14 cellular contexts compared by ENCODE assay signal in the genomic region with DNA sequence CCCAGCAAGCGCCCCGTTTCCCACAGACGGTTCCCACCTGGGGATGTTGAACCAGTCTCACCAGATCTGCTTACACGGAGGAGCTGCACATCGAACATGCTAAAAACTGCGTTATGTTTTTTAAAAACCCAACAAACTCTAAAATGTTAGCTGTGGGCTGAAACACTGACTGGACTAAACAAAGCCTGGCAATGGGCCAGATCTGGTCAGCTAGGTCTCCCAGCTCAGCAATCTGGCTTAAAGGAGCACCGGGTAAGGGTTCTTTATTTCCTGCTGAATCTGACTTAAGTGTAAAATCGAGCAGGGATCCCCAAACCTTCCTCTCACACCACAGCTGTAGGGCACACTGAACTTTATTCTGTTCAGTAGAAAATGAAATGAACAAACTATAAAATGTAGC.
DNase-seq lines count a peak whose midpoint lies in the region; ATAC-seq, FAIRE-seq and TF ChIP-seq lines count a peak whose summit lies in the region.
"Had no signal": no experiment of that assay in that cellular context is flagged by ENCODE, and none has a peak within 500 bp of the region (broad histone marks: within the 10 kb centered on the region; RNA-seq: fewer than 3 reads in every experiment).

No MANE protein-coding gene starts in this region.

- CTCF ChIA-PET in IMR-90 (lab: Yijun Ruan, JAX) (no interaction called here), K562 (lab: Yijun Ruan, JAX; ENCODE audit: low intra/inter-chr PET ratio) (no interaction called here)

- no peaks in the 10 kb centered on the region for H3K79me1 ChIP-seq in IMR-90 (ENCODE audit: low read depth in 1 of 2, low read length in 2 of 2)

- peaks cover 12% of the 10 kb centered on the region for H3K9me1 ChIP-seq in IMR-90 (ENCODE audit: insufficient read depth, low read length)
- no peaks in the 10 kb centered on the region for H3K9me1 ChIP-seq in K562 (ENCODE audit: control insufficient read depth, insufficient read depth, low read length)

- H2BK5ac ChIP-seq in IMR-90 (ENCODE audit: low read depth, low read length, poor library complexity, severe bottlenecking) = no peak overlapping the region

- H3K27ac ChIP-seq in IMR-90 (ENCODE audit: insufficient read depth, low read length) (no peak overlapping the region), K562 (ENCODE audit: extremely low read depth, low read depth, low read length) (no peak overlapping the region), gastroesophageal sphincter (no peak overlapping the region)

- no peak overlapping the region for H3K23ac ChIP-seq in IMR-90 (ENCODE audit: low read depth, low read length)

- 0 out of 2 replicates have a peak overlapping the region, but pooled peaks have one; percentile 7 for H3K14ac ChIP-seq in IMR-90 (replicated peaks; ENCODE audit: low read depth, low read length)

- H3K27me3 ChIP-seq in BE2C = no peaks in the 10 kb centered on the region
- no peaks in the 10 kb centered on the region for H3K27me3 ChIP-seq in IMR-90 (ENCODE audit: control insufficient read depth, insufficient read depth, low read length)
- H3K27me3 ChIP-seq in K562 (ENCODE audit: control insufficient read depth in 2 of 2, insufficient read depth in 2 of 2, low read length in 2 of 2) = peaks cover 18 to 36% of the 10 kb centered on the region in 2 experiments
- no peaks in the 10 kb centered on the region for H3K27me3 ChIP-seq in gastroesophageal sphincter

- BruUV-seq in IMR-90 (replicated peaks; lab: Mats Ljungman, UMichigan) = no TSS peak
- no TSS peak for BruUV-seq in K562 (replicated peaks; lab: Mats Ljungman, UMichigan)

- H4K8ac ChIP-seq in IMR-90 (ENCODE audit: low read depth in 2 of 2, low read length in 2 of 2) = no peak overlapping the region

- H3K36me3 Mint-ChIP-seq in progenitor cell of endocrine pancreas (ENCODE audit: insufficient read depth) = no peaks in the 10 kb centered on the region

- no peak overlapping the region for H2AK9ac ChIP-seq in IMR-90 (replicated peaks; ENCODE audit: low read depth, low read length, poor library complexity)

- no peak overlapping the region for H3K18ac ChIP-seq in IMR-90 (ENCODE audit: low read depth, low read length)

- H3K27ac Mint-ChIP-seq in progenitor cell of endocrine pancreas = no peak overlapping the region
- H3K27ac Mint-ChIP-seq: activated CD8-positive, alpha-beta T cell treated with anti-CD3 and anti-CD28 coated beads for 36 hours; activated T-helper 2 cell treated with anti-CD3 and anti-CD28 coated beads, Interferon-gamma antibody, Interleukin-2, Interleukin-4, amounts not matched to agents 10 μg/mL and 5 μg/mL and 100 μg/mL, durations not matched to agents 14 hours and 24 hours and 36 hours had no signal

- POLR2A ChIA-PET in IMR-90 (lab: Charles Lee; ENCODE audit: unreplicated experiment) = no interaction called here
- POLR2A ChIA-PET in K562 (lab: Yijun Ruan, JAX) = interaction anchor here (0.7 kb wide), 1 partner anchor 483 kb away, joined by 4 read pairs; no protein-coding TSS in a partner anchor

- peaks cover 8% of the 10 kb centered on the region for H3K4me1 ChIP-seq in BE2C
- H3K4me1 ChIP-seq in IMR-90 (ENCODE audit: control insufficient read depth, insufficient read depth, low read length) = peaks cover 11% of the 10 kb centered on the region
- no peaks in the 10 kb centered on the region for H3K4me1 ChIP-seq in K562 (replicated peaks in 1 of 2; ENCODE audit: control insufficient read depth in 2 of 2, insufficient read depth in 2 of 2, low read length in 2 of 2)
- peaks cover 0 to 26% (median 6%) of the 10 kb centered on the region in 3 donors for H3K4me1 ChIP-seq in gastroesophageal sphincter

- H3K4me2 ChIP-seq in IMR-90 (ENCODE audit: low read depth, low read length) (no peak overlapping the region), K562 (ENCODE audit: insufficient read depth, low read length) (no peak overlapping the region)

- no peak for TF ChIP-seq CTCF in BE2C (IDR thresholded peaks at IDR 0.05; ENCODE audit: low read depth, low read length)
- TF ChIP-seq CTCF in IMR-90 (conservative IDR thresholded peaks at IDR 0.05; ENCODE audit: low read depth, low read length) = no peak
- no peak for TF ChIP-seq CTCF in K562 (IDR thresholded peaks at IDR 0.05 in 2 of 3, conservative IDR thresholded peaks at IDR 0.05 in 1 of 3; ENCODE audit: insufficient read depth in 2 of 3, low read depth in 1 of 3, low read length in 3 of 3)
- TF ChIP-seq CTCF in gastroesophageal sphincter (IDR thresholded peaks at IDR 0.05) = no peak
- no peak for TF ChIP-seq CTCF in progenitor cell of endocrine pancreas (IDR thresholded peaks at IDR 0.05; ENCODE audit: unreplicated experiment)

- FAIRE-seq in K562 (lab: Jason Lieb, UNC) = no peak
- FAIRE-seq: D721Med, urothelium cell line had no signal

- no peaks in the 10 kb centered on the region for H3K9me3 Mint-ChIP-seq in progenitor cell of endocrine pancreas (ENCODE audit: low read depth)
- H3K9me3 Mint-ChIP-seq: activated CD8-positive, alpha-beta T cell treated with anti-CD3 and anti-CD28 coated beads for 36 hours; activated T-helper 2 cell treated with anti-CD3 and anti-CD28 coated beads, Interferon-gamma antibody, Interleukin-2, Interleukin-4, amounts not matched to agents 10 μg/mL and 5 μg/mL and 100 μg/mL, durations not matched to agents 14 hours and 24 hours and 36 hours had no signal

- H3K9ac ChIP-seq in IMR-90 (ENCODE audit: low read depth, low read length) (no peak overlapping the region), K562 (ENCODE audit: insufficient read depth in 1 of 2, low read depth in 2 of 2, low read length in 2 of 2) (no peak overlapping the region)

- no peak overlapping the region for H3K56ac ChIP-seq in IMR-90 (ENCODE audit: extremely low read depth, insufficient read depth, low read length)

- H2AFZ ChIP-seq in IMR-90 (replicated peaks; ENCODE audit: low read length, poor library complexity) (no peak overlapping the region), K562 (ENCODE audit: low read depth, low read length) (no peak overlapping the region)

- peaks cover 21% of the 10 kb centered on the region for H3K4me1 Mint-ChIP-seq in progenitor cell of endocrine pancreas (ENCODE audit: low read depth)

- no peak overlapping the region for H2BK120ac ChIP-seq in IMR-90 (ENCODE audit: low read depth, low read length)

- TF ChIP-seq RAD21 in IMR-90 (IDR thresholded peaks at IDR 0.05; ENCODE audit: low read length) (no peak), K562 (CRISPR knock-in tag; conservative IDR thresholded peaks at IDR 0.05 in 1 of 2, IDR thresholded peaks at IDR 0.05 in 1 of 2) (no peak)

- no peak for TF ChIP-seq EP300 in K562 (IDR thresholded peaks at IDR 0.05; ENCODE audit: low read length)
- TF ChIP-seq EP300 in gastroesophageal sphincter (IDR thresholded peaks at IDR 0.05) = no peak

- no peak overlapping the region for H3K4me3 Mint-ChIP-seq in progenitor cell of endocrine pancreas (ENCODE audit: low read depth)
- H3K4me3 Mint-ChIP-seq: activated CD8-positive, alpha-beta T cell treated with anti-CD3 and anti-CD28 coated beads for 36 hours had no signal

- intact Hi-C loops in IMR-90 (cut with micrococcal nuclease) = loop anchor here (5.0 kb wide), 1 partner anchor 154 kb away; no protein-coding TSS in a partner anchor
- intact Hi-C loops in K562 (cut with micrococcal nuclease) = no loop called here

- TF ChIP-seq POLR2A in IMR-90 (IDR thresholded peaks at IDR 0.05; ENCODE audit: low read depth, low read length) = no peak
- TF ChIP-seq POLR2A in K562 (conservative IDR thresholded peaks at IDR 0.05) = no peak
- no peak for TF ChIP-seq POLR2A in gastroesophageal sphincter (IDR thresholded peaks at IDR 0.05)

- no peak overlapping the region for H2AK5ac ChIP-seq in IMR-90 (ENCODE audit: low read depth, low read length)

- ATAC-seq in IMR-90 (ENCODE audit: low read depth) (no peak), K562 (no peak), gastroesophageal sphincter (no peak), GM18870 (IDR thresholded peaks at IDR 0.05; ENCODE audit: unreplicated experiment) (no peak)
- ATAC-seq: activated CD8-positive, alpha-beta T cell treated with anti-CD3 and anti-CD28 coated beads for 36 hours had no signal

- H3K4ac ChIP-seq in IMR-90 (ENCODE audit: low read depth, low read length) = no peak overlapping the region

- H3K36me3 ChIP-seq in BE2C (no peaks in the 10 kb centered on the region), IMR-90 (ENCODE audit: control insufficient read depth, insufficient read depth, low read length) (no peaks in the 10 kb centered on the region), K562 (ENCODE audit: control insufficient read depth, insufficient read depth, low read length) (no peaks in the 10 kb centered on the region), gastroesophageal sphincter (no peaks in the 10 kb centered on the region)

- DNase-seq in BE2C (peak; percentile 49), IMR-90 (peak; percentile 29), K562 (ENCODE audit: extremely low read depth in 1 of 4, low spot score in 3 of 4) (peak in 1 of 4 experiments; percentile 33), kidney tubule cell (ENCODE audit: low spot score) (peak; percentile 55), epidermal melanocyte (ENCODE audit: insufficient read length, low spot score) (no peak), progenitor cell of endocrine pancreas (ENCODE audit: low spot score, unreplicated experiment) (no peak)
- DNase-seq: activated CD8-positive, alpha-beta T cell treated with anti-CD3 and anti-CD28 coated beads for 36 hours; NCI-H2081; stimulated activated naive CD4-positive, alpha-beta T cell had no signal

- no peaks in the 10 kb centered on the region for H3K27me3 Mint-ChIP-seq in progenitor cell of endocrine pancreas
- H3K27me3 Mint-ChIP-seq: activated CD8-positive, alpha-beta T cell treated with anti-CD3 and anti-CD28 coated beads for 36 hours had no signal

- H2BK15ac ChIP-seq in IMR-90 (ENCODE audit: low read depth, low read length) = no peak overlapping the region

- WGBS in IMR-90 (ENCODE audit: extremely low coverage in 2 of 2, insufficient read length in 1 of 2), 2 experiments = no CpG with 5 or more reads among the region's 8 CpGs
- 9% methylated on average over 8 of the region's 8 CpGs for WGBS in K562 (ENCODE audit: insufficient coverage, low coverage, missing lambda C conversion rate)
- WGBS in gastroesophageal sphincter (ENCODE audit: low coverage in 1 of 2), 2 donors = 64 to 74% methylated on average over 2 to 7 of the region's 8 CpGs

- no peaks in the 10 kb centered on the region for H3K9me3 ChIP-seq in BE2C
- no peaks in the 10 kb centered on the region for H3K9me3 ChIP-seq in IMR-90 (ENCODE audit: control insufficient read depth, insufficient read depth, low read length)
- H3K9me3 ChIP-seq in K562 (replicated peaks; ENCODE audit: control insufficient read depth, insufficient read depth, low read depth, low read length) = no peaks in the 10 kb centered on the region
- no peaks in the 10 kb centered on the region for H3K9me3 ChIP-seq in gastroesophageal sphincter

- H4K5ac ChIP-seq in IMR-90 (ENCODE audit: low read depth, low read length) = no peak overlapping the region

- no peak overlapping the region for H4K91ac ChIP-seq in IMR-90 (ENCODE audit: insufficient read depth, low read depth, low read length)

- H3K4me3 ChIP-seq in BE2C (ENCODE audit: low read depth, low read length) = no peak overlapping the region
- H3K4me3 ChIP-seq in IMR-90 (ENCODE audit: insufficient read depth, low read depth, low read length) = no peak overlapping the region
- no peak overlapping the region for H3K4me3 ChIP-seq in K562
- H3K4me3 ChIP-seq in gastroesophageal sphincter = no peak overlapping the region

- H2BK20ac ChIP-seq in IMR-90 (ENCODE audit: low read depth, low read length) = no peak overlapping the region

- H3K79me2 ChIP-seq in K562 (ENCODE audit: control insufficient read depth, insufficient read depth, low read length) = no peaks in the 10 kb centered on the region

- dilution Hi-C loops in IMR-90 (cut with HindIII; ENCODE audit: low sequenced_read_pairs, unreplicated experiment) = no loop called here

- H4K20me1 ChIP-seq in IMR-90 (ENCODE audit: insufficient read depth, low read length) (no peaks in the 10 kb centered on the region), K562 (replicated peaks; ENCODE audit: control insufficient read depth, insufficient read depth, low read length) (no peaks in the 10 kb centered on the region)

- in situ Hi-C loops in IMR-90 (cut with MboI; ENCODE audit: low sequenced_read_pairs) = no loop called here
- in situ Hi-C loops in K562 (cut with MboI) = no loop called here

Comparison
In these comparisons a context has a peak if more than half of its experiments do, and no peak if none do; other contexts are left out.
1. DNase-seq: peak in BE2C (single experiment), IMR-90 (single experiment) and kidney tubule cell (single experiment); none in epidermal melanocyte (single experiment) and progenitor cell of endocrine pancreas (single experiment).